Comparison of ENCODE assay signal across 15 cellular contexts in the genomic region with DNA sequence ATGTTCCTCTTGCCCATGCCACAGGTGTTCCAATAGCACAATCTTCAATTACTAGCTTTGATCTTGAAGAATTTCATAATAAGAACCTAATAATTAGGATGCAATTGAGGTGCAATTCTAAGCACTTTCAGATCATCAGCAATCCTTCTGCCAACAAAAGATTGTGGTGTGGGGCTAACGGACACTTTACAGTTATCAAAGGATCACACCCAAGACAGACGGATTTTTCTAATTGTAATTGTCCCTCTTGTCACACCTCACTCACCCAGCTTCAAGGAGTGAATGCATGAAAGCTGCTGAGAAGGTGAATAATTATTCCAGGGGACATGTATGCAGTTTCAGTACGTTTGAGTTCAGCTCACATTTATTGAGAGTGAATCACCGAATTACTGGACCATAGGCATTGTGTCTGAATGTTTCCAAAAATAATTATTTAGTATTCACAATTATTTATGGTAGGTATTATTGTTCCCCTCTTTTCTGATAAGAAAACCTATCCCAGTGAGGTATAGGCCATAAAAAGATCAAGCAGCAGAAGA.
DNase-seq lines count a peak whose midpoint lies in the region; ATAC-seq and TF ChIP-seq lines count a peak whose summit lies in the region.
"Had no signal": no experiment of that assay in that cellular context is flagged by ENCODE, and none has a peak within 500 bp of the region (broad histone marks: within the 10 kb centered on the region; RNA-seq: fewer than 3 reads in every experiment).

No MANE protein-coding gene starts in this region.

- DNase-seq in GM23338 (ENCODE audit: low spot score) (no peak), PC-3 (no peak), choroid plexus epithelial cell (ENCODE audit: low read depth) (peak; percentile 30), renal cortical epithelial cell (ENCODE audit: low read depth) (peak; percentile 83), left ventricle myocardium inferior (no peak), hypothalamus (lab: John Stamatoyannopoulos, UW) (no peak)
- no peak for DNase-seq in stimulated activated CD4-positive, alpha-beta T cell treated with anti-CD3 and anti-CD28 coated beads, Interleukin-4, amount 100 ng/mL, for 1 hour
- DNase-seq: CD4-positive, alpha-beta memory T cell; NCI-H1105 treated with DMSO at 0.1 percent for 48 hours; NCI-H1694; NCI-H510A treated with DMSO at 0.1 percent for 48 hours; NCI-H774 had no signal

- H3K36me3 Mint-ChIP-seq in GM23338 (ENCODE audit: low read depth), result no peaks in the 10 kb centered on the region
- H3K36me3 Mint-ChIP-seq: CD4-positive, alpha-beta memory T cell had no signal

- POLR2A ChIA-PET in PC-3 (lab: Charles Lee; ENCODE audit: unreplicated experiment), result no interaction called here

- CTCF ChIA-PET in PC-3 (lab: Charles Lee), result no interaction called here

- H3K27me3 ChIP-seq in GM23338 (ENCODE audit: insufficient read depth), result no peaks in the 10 kb centered on the region
- no peaks in the 10 kb centered on the region for H3K27me3 ChIP-seq in PC-3 (ENCODE audit: low read length)
- no peaks in the 10 kb centered on the region for H3K27me3 ChIP-seq in left ventricle myocardium inferior (ENCODE audit: low read depth)
- H3K27me3 ChIP-seq: BLaER1 had no signal

- H3K4me3 ChIP-seq in GM23338 (no peak overlapping the region), PC-3 (ENCODE audit: low read length) (no peak overlapping the region), choroid plexus epithelial cell (ENCODE audit: low read depth, low read length) (no peak overlapping the region), left ventricle myocardium inferior (no peak overlapping the region)
- H3K4me3 ChIP-seq: BLaER1 had no signal

- no peak overlapping the region for H3K4me3 Mint-ChIP-seq in GM23338
- H3K4me3 Mint-ChIP-seq: CD4-positive, alpha-beta memory T cell had no signal

- no peaks in the 10 kb centered on the region for H3K27me3 Mint-ChIP-seq in GM23338 (ENCODE audit: insufficient read depth, low read depth, poor library complexity)
- H3K27me3 Mint-ChIP-seq: CD4-positive, alpha-beta memory T cell had no signal

- peaks cover 9% of the 10 kb centered on the region for H3K9me2 ChIP-seq in GM23338 (ENCODE audit: insufficient read depth)
- H3K9me2 ChIP-seq in PC-3 (replicated peaks; ENCODE audit: low read length), result no peaks in the 10 kb centered on the region

- no peaks in the 10 kb centered on the region for H4K20me1 ChIP-seq in GM23338 (replicated peaks; ENCODE audit: insufficient read depth)
- no peaks in the 10 kb centered on the region for H4K20me1 ChIP-seq in PC-3 (ENCODE audit: low read length)
- H4K20me1 ChIP-seq: BLaER1 had no signal

- H3K9me3 ChIP-seq in PC-3 (ENCODE audit: low read length) (no peaks in the 10 kb centered on the region), left ventricle myocardium inferior (replicated peaks) (no peaks in the 10 kb centered on the region)

- TF ChIP-seq CTCF in GM23338 (conservative IDR thresholded peaks at IDR 0.05; ENCODE audit: low read depth in 2 of 2) (no peak), PC-3 (conservative IDR thresholded peaks at IDR 0.05; ENCODE audit: low read depth, low read length) (no peak), choroid plexus epithelial cell (conservative IDR thresholded peaks at IDR 0.05; ENCODE audit: low read depth, low read length) (no peak), left ventricle myocardium inferior (IDR thresholded peaks at IDR 0.05; ENCODE audit: borderline replicate concordance) (no peak)

- no peak overlapping the region for H3K27ac Mint-ChIP-seq in GM23338
- H3K27ac Mint-ChIP-seq: CD4-positive, alpha-beta memory T cell had no signal

- H2AFZ ChIP-seq in GM23338, result 0 out of 2 replicates have a peak overlapping the region, but pooled peaks have one; percentile 19
- H2AFZ ChIP-seq in PC-3 (ENCODE audit: low read length), result no peak overlapping the region

- intact Hi-C loops in PC-3 (cut with micrococcal nuclease) (no loop called here), left ventricle myocardium inferior (cut with micrococcal nuclease) (no loop called here)

- peaks cover 10% of the 10 kb centered on the region; the same call in 2 of the 3 replicates for H3K4me1 Mint-ChIP-seq in GM23338

- H3F3A ChIP-seq in GM23338 (replicated peaks; ENCODE audit: low read depth), result no peaks in the 10 kb centered on the region
- H3F3A ChIP-seq in PC-3 (ENCODE audit: low read length, unreplicated experiment), result no peaks in the 10 kb centered on the region

- no peak for ATAC-seq in GM23338
- peak; percentile 29; the same call in 1 of the 2 replicates for ATAC-seq in PC-3

- peaks cover 14% of the 10 kb centered on the region for H3K4me1 ChIP-seq in GM23338 (ENCODE audit: insufficient read depth)
- no peaks in the 10 kb centered on the region; the same call in 1 of the 2 replicates for H3K4me1 ChIP-seq in PC-3 (ENCODE audit: insufficient read depth, low read length)
- peaks cover 10% of the 10 kb centered on the region for H3K4me1 ChIP-seq in left ventricle myocardium inferior

- H3K36me3 ChIP-seq in GM23338 (ENCODE audit: insufficient read depth) (no peaks in the 10 kb centered on the region), PC-3 (ENCODE audit: low read depth, low read length) (no peaks in the 10 kb centered on the region), left ventricle myocardium inferior (no peaks in the 10 kb centered on the region)
- H3K36me3 ChIP-seq: BLaER1 had no signal

- H3K27ac ChIP-seq in GM23338 (ENCODE audit: low read depth) (no peak overlapping the region), PC-3 (ENCODE audit: low read length) (no peak overlapping the region), left ventricle myocardium inferior (replicated peaks) (no peak overlapping the region)
- H3K27ac ChIP-seq: BLaER1, HL-60, RWPE1 had no signal

- H3K9ac ChIP-seq in PC-3 (ENCODE audit: low read length), result no peak overlapping the region
- H3K9ac ChIP-seq: BLaER1 had no signal

- no peaks in the 10 kb centered on the region for H3K79me2 ChIP-seq in GM23338 (replicated peaks; ENCODE audit: insufficient read depth)
- no peaks in the 10 kb centered on the region for H3K79me2 ChIP-seq in PC-3 (ENCODE audit: low read length)

- BruUV-seq in PC-3 (replicated peaks; lab: Mats Ljungman, UMichigan), result no TSS peak

- no peak overlapping the region for H3K4me2 ChIP-seq in GM23338
- H3K4me2 ChIP-seq in PC-3 (ENCODE audit: low read length), result no peak overlapping the region

- no peaks in the 10 kb centered on the region; the same call in 2 of the 3 replicates for H3K9me3 Mint-ChIP-seq in GM23338

TF ChIP-seq in GM23338, 12 proteins besides CTCF, POLR2A, EP300 and RAD21:
- no peak for TF ChIP-seq CREB1 (CRISPR knock-in tag; IDR thresholded peaks at IDR 0.05; ENCODE audit: low read depth)
- no peak for TF ChIP-seq NANOG (IDR thresholded peaks at IDR 0.05; ENCODE audit: borderline replicate concordance)
- TF ChIP-seq ZNF331 (CRISPR knock-in tag; IDR thresholded peaks at IDR 0.05; ENCODE audit: low read depth), result no peak
- TF ChIP-seq, protein P1, sequence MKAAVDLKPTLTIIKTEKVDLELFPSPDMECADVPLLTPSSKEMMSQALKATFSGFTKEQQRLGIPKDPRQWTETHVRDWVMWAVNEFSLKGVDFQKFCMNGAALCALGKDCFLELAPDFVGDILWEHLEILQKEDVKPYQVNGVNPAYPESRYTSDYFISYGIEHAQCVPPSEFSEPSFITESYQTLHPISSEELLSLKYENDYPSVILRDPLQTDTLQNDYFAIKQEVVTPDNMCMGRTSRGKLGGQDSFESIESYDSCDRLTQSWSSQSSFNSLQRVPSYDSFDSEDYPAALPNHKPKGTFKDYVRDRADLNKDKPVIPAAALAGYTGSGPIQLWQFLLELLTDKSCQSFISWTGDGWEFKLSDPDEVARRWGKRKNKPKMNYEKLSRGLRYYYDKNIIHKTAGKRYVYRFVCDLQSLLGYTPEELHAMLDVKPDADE (IDR thresholded peaks at IDR 0.05), result no peak
TF ChIP-seq in GM23338: peak in this region for 0.

Comparison
In these comparisons a context has a peak if more than half of its experiments do, and no peak if none do; other contexts are left out.
1. DNase-seq: peak in choroid plexus epithelial cell (single experiment) and renal cortical epithelial cell (single experiment); none in GM23338 (single experiment), PC-3 (single experiment), left ventricle myocardium inferior (single experiment), stimulated activated CD4-positive, alpha-beta T cell treated with anti-CD3 and anti-CD28 coated beads, Interleukin-4, amount 100 ng/mL, for 1 hour (single experiment) and hypothalamus (0 of 51).